Comparison of ENCODE assay signal across 10 cellular contexts in genomic region chr9:93205045-93205768, GRCh38. TPM values are rescaled to one million over a fixed set of nuclear protein-coding genes. Genes with fewer than 3 reads are reported as not detected.
DNase-seq lines count a peak whose midpoint lies in the region; ATAC-seq and TF ChIP-seq lines count a peak whose summit lies in the region.
"Had no signal": no experiment of that assay in that cellular context is flagged by ENCODE, and none has a peak within 500 bp of the region (broad histone marks: within the 10 kb centered on the region; RNA-seq: fewer than 3 reads in every experiment).

No MANE protein-coding gene starts in this region.

- H3K9me3 ChIP-seq in HEK293 (ENCODE audit: control insufficient read depth, insufficient read depth, low read depth, low read length) (no peaks in the 10 kb centered on the region), right atrium auricular region (no peaks in the 10 kb centered on the region)

- H3K27ac Mint-ChIP-seq in activated CD8-positive, alpha-beta T cell treated with anti-CD3 and anti-CD28 coated beads, Interleukin-2, amount 10 ng/mL, durations not matched to agents 7 days and 5 days: no peak overlapping the region

- H3K36me3 Mint-ChIP-seq in activated CD8-positive, alpha-beta T cell treated with anti-CD3 and anti-CD28 coated beads, Interleukin-2, amount 10 ng/mL, durations not matched to agents 7 days and 5 days (ENCODE audit: low read depth): no peaks in the 10 kb centered on the region

- H3K4me1 Mint-ChIP-seq in activated CD8-positive, alpha-beta T cell treated with anti-CD3 and anti-CD28 coated beads, Interleukin-2, amount 10 ng/mL, durations not matched to agents 7 days and 5 days (ENCODE audit: low read depth): peaks cover 6% of the 10 kb centered on the region

- H3K36me3 ChIP-seq in HEK293 (ENCODE audit: control insufficient read depth in 2 of 2, insufficient read depth in 1 of 2, low read length in 2 of 2) (no peaks in the 10 kb centered on the region), right atrium auricular region (no peaks in the 10 kb centered on the region)

- H3K4me1 ChIP-seq in HEK293 (ENCODE audit: control insufficient read depth, insufficient read depth, low read length) (peaks cover 9% of the 10 kb centered on the region), right atrium auricular region (peaks cover 0 to 94% of the 10 kb centered on the region in 2 donors)

- H3K27ac ChIP-seq in HEK293 (ENCODE audit: extremely low read depth, low read depth, low read length) (no peak overlapping the region), right atrium auricular region (peak overlapping the region; percentile 78 to 93)

- DNase-seq in activated CD8-positive, alpha-beta T cell treated with anti-CD3 and anti-CD28 coated beads, Interleukin-2, amount 10 ng/mL, durations not matched to agents 7 days and 5 days: no peak
- DNase-seq in right atrium auricular region (ENCODE audit: low spot score) (peak; percentile 72), sciatic nerve (ENCODE audit: low spot score) (no peak), lower leg skin (ENCODE audit: low spot score in 2 of 2) (no peak), DMS53 (lab: John Stamatoyannopoulos, UW) (no peak), T-helper 1 cell (no peak)
- DNase-seq in activated CD4-positive, CD25-positive, alpha-beta regulatory T cell treated with anti-CD3 and anti-CD28 coated beads, Interleukin-2, amount 50 U/mL, for 72 hours: no peak
- DNase-seq: T1000 had no signal

- 43 to 54% methylated on average over 14 of the region's 14 CpGs for WGBS in lower leg skin, 2 donors

- no peaks in the 10 kb centered on the region for H3K27me3 ChIP-seq in right atrium auricular region

- intact Hi-C loops in sciatic nerve (cut with DNase I) (no loop called here), lower leg skin (cut with DNase I; ENCODE audit: low total_unique reads) (no loop called here)

- peak; percentile 58 for ATAC-seq in activated CD8-positive, alpha-beta T cell treated with anti-CD3 and anti-CD28 coated beads, Interleukin-2, amount 10 ng/mL, durations not matched to agents 7 days and 5 days
- peak; percentile 77 for ATAC-seq in sciatic nerve

- POLR2A ChIA-PET in HEK293 (lab: Yijun Ruan, JAX): interaction anchor here (0.8 kb wide), 1 partner anchor 10 kb away, joined by 3 read pairs; no protein-coding TSS in a partner anchor
- POLR2A ChIA-PET in activated CD8-positive, alpha-beta T cell treated with anti-CD3 and anti-CD28 coated beads, Interleukin-2, amount 10 ng/mL, durations not matched to agents 7 days and 5 days (lab: Charles Lee): no interaction called here

- TF ChIP-seq CTCF in HEK293 (tag by site-specific recombination; IDR thresholded peaks at IDR 0.05) (no peak), right atrium auricular region (IDR thresholded peaks at IDR 0.05) (no peak), lower leg skin (IDR thresholded peaks at IDR 0.05) (no peak)

- no peaks in the 10 kb centered on the region for H3K27me3 Mint-ChIP-seq in activated CD8-positive, alpha-beta T cell treated with anti-CD3 and anti-CD28 coated beads, Interleukin-2, amount 10 ng/mL, durations not matched to agents 7 days and 5 days (ENCODE audit: low read depth)

- H3K9me3 Mint-ChIP-seq in activated CD8-positive, alpha-beta T cell treated with anti-CD3 and anti-CD28 coated beads, Interleukin-2, amount 10 ng/mL, durations not matched to agents 7 days and 5 days (ENCODE audit: insufficient read depth): no peaks in the 10 kb centered on the region

- no peak overlapping the region for H3K4me3 Mint-ChIP-seq in activated CD8-positive, alpha-beta T cell treated with anti-CD3 and anti-CD28 coated beads, Interleukin-2, amount 10 ng/mL, durations not matched to agents 7 days and 5 days

- CTCF ChIA-PET in HEK293 (lab: Yijun Ruan, JAX): interaction anchor here (0.6 kb wide), 1 partner anchor 27 kb away, joined by 3 read pairs; no protein-coding TSS in a partner anchor
- CTCF ChIA-PET in activated CD8-positive, alpha-beta T cell treated with anti-CD3 and anti-CD28 coated beads, Interleukin-2, amount 10 ng/mL, durations not matched to agents 7 days and 5 days (lab: Charles Lee): interaction anchor here (1.0 kb wide), 1 partner anchor 45 kb away, joined by 3 read pairs; no protein-coding TSS in a partner anchor

- H3K4me3 ChIP-seq in HEK293 (ENCODE audit: low read depth, low read length) (no peak overlapping the region), right atrium auricular region (no peak overlapping the region), lower leg skin (ENCODE audit: low read depth, poor library complexity, severe bottlenecking) (no peak overlapping the region)
- H3K4me3 ChIP-seq: lung had no signal

- no peak for TF ChIP-seq POLR2A in lower leg skin (IDR thresholded peaks at IDR 0.05)

TF ChIP-seq in HEK293, 187 proteins besides CTCF, POLR2A, EP300 and RAD21 (continues in another document):
- TF ChIP-seq, protein P1, sequence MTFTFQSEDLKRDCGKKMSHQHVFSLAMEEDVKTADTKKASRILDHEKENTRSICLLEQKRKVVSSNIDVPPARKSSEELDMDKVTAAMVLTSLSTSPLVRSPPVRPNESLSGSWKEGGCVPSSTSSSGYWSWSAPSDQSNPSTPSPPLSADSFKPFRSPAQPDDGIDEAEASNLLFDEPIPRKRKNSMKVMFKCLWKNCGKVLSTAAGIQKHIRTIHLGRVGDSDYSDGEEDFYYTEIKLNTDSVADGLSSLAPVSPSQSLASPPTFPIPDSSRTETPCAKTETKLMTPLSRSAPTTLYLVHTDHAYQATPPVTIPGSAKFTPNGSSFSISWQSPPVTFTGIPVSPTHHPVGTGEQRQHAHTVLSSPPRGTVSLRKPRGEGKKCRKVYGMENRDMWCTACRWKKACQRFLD (tag by site-specific recombination; IDR thresholded peaks at IDR 0.05): no peak
- TF ChIP-seq KLF9 (tag by site-specific recombination; IDR thresholded peaks at IDR 0.05; ENCODE audit: low read depth): no peak
- TF ChIP-seq GLIS2 (tag by site-specific recombination; IDR thresholded peaks at IDR 0.05): peak; percentile 16; the same call in 1 of the 2 replicates
- no peak for TF ChIP-seq SETDB1 (IDR thresholded peaks at IDR 0.05; ENCODE audit: insufficient read length, low read length)
- TF ChIP-seq HOXD13 (CRISPR knock-in tag; IDR thresholded peaks at IDR 0.05; ENCODE audit: borderline replicate concordance): no peak
- 0 out of 2 replicates have a peak, but pooled peaks have one; percentile 17 for TF ChIP-seq OSR2 (tag by site-specific recombination; IDR thresholded peaks at IDR 0.05)
- TF ChIP-seq ZNF114 (tag by site-specific recombination; IDR thresholded peaks at IDR 0.05): no peak
- TF ChIP-seq REPIN1 (tag by site-specific recombination; IDR thresholded peaks at IDR 0.05; ENCODE audit: low read depth): no peak
- TF ChIP-seq, protein P2, sequence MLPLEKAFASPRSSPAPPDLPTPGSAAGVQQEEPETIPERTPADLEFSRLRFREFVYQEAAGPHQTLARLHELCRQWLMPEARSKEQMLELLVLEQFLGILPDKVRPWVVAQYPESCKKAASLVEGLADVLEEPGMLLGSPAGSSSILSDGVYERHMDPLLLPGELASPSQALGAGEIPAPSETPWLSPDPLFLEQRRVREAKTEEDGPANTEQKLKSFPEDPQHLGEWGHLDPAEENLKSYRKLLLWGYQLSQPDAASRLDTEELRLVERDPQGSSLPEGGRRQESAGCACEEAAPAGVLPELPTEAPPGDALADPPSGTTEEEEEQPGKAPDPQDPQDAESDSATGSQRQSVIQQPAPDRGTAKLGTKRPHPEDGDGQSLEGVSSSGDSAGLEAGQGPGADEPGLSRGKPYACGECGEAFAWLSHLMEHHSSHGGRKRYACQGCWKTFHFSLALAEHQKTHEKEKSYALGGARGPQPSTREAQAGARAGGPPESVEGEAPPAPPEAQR (tag by site-specific recombination; IDR thresholded peaks at IDR 0.05): no peak
- TF ChIP-seq ZNF146 (tag by site-specific recombination; IDR thresholded peaks at IDR 0.05): no peak
- TF ChIP-seq ZNF24 (tag by site-specific recombination; IDR thresholded peaks at IDR 0.05): no peak
- no peak for TF ChIP-seq ZNF561 (tag by site-specific recombination; IDR thresholded peaks at IDR 0.05; ENCODE audit: borderline replicate concordance)
- TF ChIP-seq ZNF362 (tag by site-specific recombination; IDR thresholded peaks at IDR 0.05): no peak
- TF ChIP-seq ZNF184 (tag by site-specific recombination; IDR thresholded peaks at IDR 0.05): no peak
- peak; percentile 71; the same call in 1 of the 2 replicates for TF ChIP-seq MYNN (tag by site-specific recombination; IDR thresholded peaks at IDR 0.05; ENCODE audit: borderline replicate concordance)
- TF ChIP-seq ZBTB48 (tag by site-specific recombination; IDR thresholded peaks at IDR 0.05): no peak
- no peak for TF ChIP-seq ZNF433 (tag by site-specific recombination; IDR thresholded peaks at IDR 0.05; ENCODE audit: low read depth)
- 0 out of 2 replicates have a peak, but pooled peaks have one; percentile 7 for TF ChIP-seq ZFHX2 (tag by site-specific recombination; conservative IDR thresholded peaks at IDR 0.05)
- no peak for TF ChIP-seq ZNF677 (tag by site-specific recombination; IDR thresholded peaks at IDR 0.05)
- no peak for TF ChIP-seq KLF17 (tag by site-specific recombination; IDR thresholded peaks at IDR 0.05)
- TF ChIP-seq ZNF792 (tag by site-specific recombination; IDR thresholded peaks at IDR 0.05): no peak
- TF ChIP-seq ZNF548 (tag by site-specific recombination; IDR thresholded peaks at IDR 0.05): no peak

RNA-seq across cellular contexts. Expression of gene WNK2, which starts 21.3 kb away (rescaled TPM):
- total RNA-seq in activated CD8-positive, alpha-beta T cell treated with anti-CD3 and anti-CD28 coated beads, Interleukin-2, amount 10 ng/mL, durations not matched to agents 7 days and 5 days: not detected
- total RNA-seq in right atrium auricular region: 100 to 1,000 TPM in 1 of 2 donors, 10 to 100 TPM in 1; 61.4 to 132 TPM
- total RNA-seq in sciatic nerve: 6.6 TPM
- 10 to 100 TPM; 35.3 to 53.6 (median 42.6) TPM for total RNA-seq in lower leg skin
